ENCODE assay signal across 13 cellular contexts in genomic region chr10:130770018-130770630, GRCh38.
A peak's percentile ranks its signal among the peaks of the same experiment; 100 is the strongest.
DNase-seq lines count a peak whose midpoint lies in the region; FAIRE-seq and TF ChIP-seq lines count a peak whose summit lies in the region.
"Had no signal": no experiment of that assay in that cellular context is flagged by ENCODE, and none has a peak within 500 bp of the region (broad histone marks: within the 10 kb centered on the region; RNA-seq: fewer than 3 reads in every experiment).

No MANE protein-coding gene starts in this region.

- H3K27me3 Mint-ChIP-seq in CD14-positive monocyte (ENCODE audit: low read depth in 3 of 3): peaks cover 0 to 15% (median 10%) of the 10 kb centered on the region in 3 donors

- WGBS in sigmoid colon, 2 donors: 79 to 83% methylated on average over 13 of the region's 13 CpGs

- no peaks in the 10 kb centered on the region for H3K36me3 Mint-ChIP-seq in CD14-positive monocyte

- no peaks in the 10 kb centered on the region for H3K4me1 ChIP-seq in kidney (ENCODE audit: control insufficient read depth in 1 of 2, insufficient read depth in 1 of 2, low read depth in 1 of 2, low read length in 2 of 2)
- no peaks in the 10 kb centered on the region for H3K4me1 ChIP-seq in sigmoid colon
- H3K4me1 ChIP-seq: Caco-2 had no signal

- peaks cover 0 to 11% (median 0%) of the 10 kb centered on the region in 3 donors for H3K27me3 ChIP-seq in sigmoid colon

- peaks cover 21 to 37% (median 32%) of the 10 kb centered on the region in 7 donors for H3K9me3 Mint-ChIP-seq in CD14-positive monocyte

- no peak for TF ChIP-seq POLR2A in sigmoid colon (IDR thresholded peaks at IDR 0.05)

- H3K9me3 ChIP-seq in kidney (ENCODE audit: control insufficient read depth in 1 of 2, low read length in 2 of 2) (peaks cover 0 to 3% of the 10 kb centered on the region in 2 donors), sigmoid colon (peaks cover 0 to 5% (median 0%) of the 10 kb centered on the region in 4 donors)

- no peak for TF ChIP-seq EP300 in sigmoid colon (IDR thresholded peaks at IDR 0.05)

- H3K27ac Mint-ChIP-seq in CD14-positive monocyte: no peak overlapping the region
- H3K27ac Mint-ChIP-seq: CD8-positive, alpha-beta memory T cell had no signal

- H3K36me3 ChIP-seq in kidney (ENCODE audit: control insufficient read depth in 1 of 2, insufficient read depth in 2 of 2, low read length in 2 of 2) (no peaks in the 10 kb centered on the region), sigmoid colon (no peaks in the 10 kb centered on the region)

- H3K27ac ChIP-seq in kidney (ENCODE audit: low read depth in 2 of 2, low read length in 2 of 2): no peak overlapping the region
- H3K27ac ChIP-seq in sigmoid colon: no peak overlapping the region
- H3K27ac ChIP-seq: 22Rv1 had no signal

- FAIRE-seq in kidney (lab: Jason Lieb, UNC): no peak

- H3K9ac ChIP-seq in kidney (ENCODE audit: low read length in 2 of 2): no peak overlapping the region

- H3K4me1 Mint-ChIP-seq in CD14-positive monocyte: no peaks in the 10 kb centered on the region
- H3K4me1 Mint-ChIP-seq: CD8-positive, alpha-beta memory T cell had no signal

- DNase-seq in NCI-H82 (lab: John Stamatoyannopoulos, UW): peak; percentile 10
- no peak for DNase-seq in NCI-H82 treated with DMSO at 0.1 percent for 48 hours (lab: John Stamatoyannopoulos, UW; ENCODE audit: unreplicated experiment)
- DNase-seq in CD14-positive monocyte (ENCODE audit: low spot score): peak; percentile 35
- peak; percentile 53 for DNase-seq in kidney
- peak; percentile 46 for DNase-seq in sigmoid colon
- no peak for DNase-seq in NCI-H2171 treated with DMSO at 0.1 percent for 48 hours (lab: John Stamatoyannopoulos, UW)
- DNase-seq in OCI-M1 (lab: John Stamatoyannopoulos, UW): no peak
- no peak for DNase-seq in stimulated activated CD4-positive, alpha-beta T cell treated with anti-CD3 and anti-CD28 coated beads, Interleukin-15, amount 100 ng/mL, for 24 hours
- DNase-seq: Caco-2; CD8-positive, alpha-beta memory T cell; DND-41; GF-D8 had no signal

- TF ChIP-seq CTCF in CD14-positive monocyte (IDR thresholded peaks at IDR 0.05): no peak
- no peak for TF ChIP-seq CTCF in kidney (IDR thresholded peaks at IDR 0.05; ENCODE audit: borderline replicate concordance, extremely low read depth, insufficient read depth)
- TF ChIP-seq CTCF in sigmoid colon (IDR thresholded peaks at IDR 0.05): no peak

- no peak overlapping the region for H3K4me3 ChIP-seq in kidney (ENCODE audit: low read length in 2 of 2)
- H3K4me3 ChIP-seq in sigmoid colon: no peak overlapping the region

- intact Hi-C loops in CD14-positive monocyte (cut with micrococcal nuclease): no loop called here
- intact Hi-C loops in kidney (cut with DNase I): no loop called here
- intact Hi-C loops in sigmoid colon (cut with DNase I): no loop called here

- no peak overlapping the region for H3K4me3 Mint-ChIP-seq in CD14-positive monocyte
- H3K4me3 Mint-ChIP-seq: CD8-positive, alpha-beta memory T cell had no signal

Comparison
In these comparisons a context has a peak if more than half of its experiments do, and no peak if none do; other contexts are left out.
1. DNase-seq: peak in NCI-H82 (single experiment), CD14-positive monocyte (single experiment), kidney (single experiment) and sigmoid colon (single experiment); none in NCI-H82 treated with DMSO at 0.1 percent for 48 hours (single experiment), NCI-H2171 treated with DMSO at 0.1 percent for 48 hours (single experiment), OCI-M1 (single experiment) and stimulated activated CD4-positive, alpha-beta T cell treated with anti-CD3 and anti-CD28 coated beads, Interleukin-15, amount 100 ng/mL, for 24 hours (single experiment).